Comparison of ENCODE assay signal across 29 cellular contexts in genomic region chr13:61002686-61003085, GRCh38.
"Had no signal": no experiment of that assay in that cellular context is flagged by ENCODE, and none has a peak within 500 bp of the region (broad histone marks: within the 10 kb centered on the region; RNA-seq: fewer than 3 reads in every experiment).

No MANE protein-coding gene starts in this region.

- H3K4me1 Mint-ChIP-seq: activated B cell treated with CpG ODN at 0.5 μM for 24 hours; activated T-helper 17 cell treated with anti-CD3 and anti-CD28 coated beads, Interleukin-2, amount 50 U/mL, for 72 hours; central memory CD8-positive, alpha-beta T cell had no signal

- H3K36me3 Mint-ChIP-seq: activated naive CD8-positive, alpha-beta T cell had no signal

- H3K36me3 ChIP-seq: brain microvascular endothelial cell, esophagus muscularis mucosa, gastrocnemius medialis, heart left ventricle had no signal

- H3K4me3 Mint-ChIP-seq: activated B cell treated with CpG ODN at 0.5 μM for 24 hours; activated CD8-positive, alpha-beta T cell treated with anti-CD3 and anti-CD28 coated beads for 36 hours; activated naive CD8-positive, alpha-beta T cell; activated T-cell treated with anti-CD3 and anti-CD28 coated beads, Interleukin-2, amount 50 U/mL, for 4 hours; activated T-helper 17 cell treated with anti-CD3 and anti-CD28 coated beads, Interleukin-2, amount 50 U/mL, for 72 hours; central memory CD8-positive, alpha-beta T cell; dendritic cell treated with granulocyte-macrophage colony-stimulating factor and Interleukin-4, amounts not matched to agents 40 ng/mL and 50 ng/mL, for 4 days had no signal

- H3K9me3 ChIP-seq: gastrocnemius medialis had no signal

- ATAC-seq: activated CD4-positive, CD25-positive, alpha-beta regulatory T cell treated with anti-CD3 and anti-CD28 coated beads, Interleukin-2, amount 50 U/mL, for 24 hours; activated CD8-positive, alpha-beta T cell treated with anti-CD3 and anti-CD28 coated beads for 36 hours; activated T-cell treated with anti-CD3 and anti-CD28 coated beads, Interleukin-2, amount 50 U/mL, for 4 hours; activated T-helper 17 cell treated with anti-CD3 and anti-CD28 coated beads, Interleukin-2, amount 50 U/mL, for 72 hours; foreskin keratinocyte; gastrocnemius medialis; heart left ventricle had no signal

- DNase-seq: activated B cell treated with CpG ODN at 0.5 μM for 24 hours; activated CD4-positive, alpha-beta T cell treated with anti-CD3 and anti-CD28 coated beads for 48 hours; activated CD4-positive, alpha-beta T cell treated with anti-CD3 and anti-CD28 coated beads, Interleukin-2, amount 50 U/mL, for 1 hour; activated CD4-positive, alpha-beta T cell treated with anti-CD3 and anti-CD28 coated beads, Interleukin-2, amount 50 U/mL, for 48 hours; activated CD8-positive, alpha-beta memory T cell treated with anti-CD3 and anti-CD28 coated beads for 24 hours; activated CD8-positive, alpha-beta T cell treated with anti-CD3 and anti-CD28 coated beads for 36 hours; activated effector memory CD4-positive, alpha-beta T cell treated with Interleukin-2 at 50 U/mL for 16 hours; activated gamma-delta T cell treated with Interleukin-2 at 50 U/mL for 16 hours; activated naive CD4-positive, alpha-beta T cell treated with anti-CD3 and anti-CD28 coated beads, Interleukin-2, amount 50 U/mL, for 16 hours; activated naive CD4-positive, alpha-beta T cell treated with Interleukin-2 at 50 U/mL for 16 hours; activated T-cell treated with anti-CD3 and anti-CD28 coated beads, Interleukin-2, amount 50 U/mL, for 4 hours; amniotic stem cell; anterior cingulate cortex; brain microvascular endothelial cell; dorsolateral prefrontal cortex; effector memory CD4-positive, alpha-beta T cell; erythroblast; foreskin keratinocyte; gastrocnemius medialis; glutamatergic neuron; heart left ventricle; T-helper 2 cell had no signal

- H3K4me1 ChIP-seq: esophagus muscularis mucosa, foreskin keratinocyte, gastrocnemius medialis, heart left ventricle had no signal

- H3K27ac ChIP-seq: brain microvascular endothelial cell, coronary artery, dorsolateral prefrontal cortex, esophagus muscularis mucosa, foreskin keratinocyte, gastrocnemius medialis, heart left ventricle had no signal

- H3K4me3 ChIP-seq: coronary artery, dorsolateral prefrontal cortex, esophagus muscularis mucosa, gastrocnemius medialis, heart left ventricle had no signal

- H3K27ac Mint-ChIP-seq: activated B cell treated with CpG ODN at 0.5 μM for 24 hours; activated CD8-positive, alpha-beta T cell treated with anti-CD3 and anti-CD28 coated beads for 36 hours; activated naive CD8-positive, alpha-beta T cell; activated T-helper 17 cell treated with anti-CD3 and anti-CD28 coated beads, Interleukin-2, amount 50 U/mL, for 72 hours; dendritic cell treated with granulocyte-macrophage colony-stimulating factor and Interleukin-4, amounts not matched to agents 40 ng/mL and 50 ng/mL, for 4 days had no signal

- H3K27me3 Mint-ChIP-seq: activated B cell treated with CpG ODN at 0.5 μM for 24 hours; activated CD8-positive, alpha-beta T cell treated with anti-CD3 and anti-CD28 coated beads for 36 hours; activated naive CD8-positive, alpha-beta T cell; activated T-helper 17 cell treated with anti-CD3 and anti-CD28 coated beads, Interleukin-2, amount 50 U/mL, for 72 hours; central memory CD8-positive, alpha-beta T cell; dendritic cell treated with granulocyte-macrophage colony-stimulating factor and Interleukin-4, amounts not matched to agents 40 ng/mL and 50 ng/mL, for 4 days had no signal

- H3K27me3 ChIP-seq: brain microvascular endothelial cell, dorsolateral prefrontal cortex, esophagus muscularis mucosa, foreskin keratinocyte, gastrocnemius medialis, heart left ventricle had no signal
